In the genomic region with DNA sequence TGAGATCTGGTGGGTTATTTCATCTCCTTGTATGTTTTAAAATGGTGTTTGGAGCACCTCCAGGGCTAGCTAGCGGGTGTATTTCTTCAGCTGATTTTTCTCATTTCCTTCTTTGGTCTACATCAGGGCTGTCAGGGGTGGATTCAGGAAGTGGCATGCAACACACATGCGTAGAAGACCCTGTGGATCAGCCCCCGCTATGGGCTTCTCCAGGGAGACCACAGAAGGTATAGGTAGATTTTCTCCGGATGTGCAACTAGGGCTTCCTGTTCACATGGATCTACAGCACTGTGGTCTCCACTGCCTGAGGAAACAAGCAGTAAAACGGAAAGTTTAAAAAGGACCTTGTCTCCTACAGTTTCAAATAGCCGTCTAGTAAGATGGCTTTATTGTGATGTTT, we compare ENCODE assay signal across 11 cellular contexts. TPM values are rescaled to one million over a fixed set of nuclear protein-coding genes. Genes with fewer than 3 reads are reported as not detected.
DNase-seq lines count a peak whose midpoint lies in the region; ATAC-seq and TF ChIP-seq lines count a peak whose summit lies in the region.
"Had no signal": no experiment of that assay in that cellular context is flagged by ENCODE, and none has a peak within 500 bp of the region (broad histone marks: within the 10 kb centered on the region; RNA-seq: fewer than 3 reads in every experiment).

No MANE protein-coding gene starts in this region.

- DNase-seq in GM12865 (ENCODE audit: low read depth) (peak; percentile 85), spleen (no peak), mesenteric fat pad (ENCODE audit: low spot score) (no peak), occipital lobe (lab: John Stamatoyannopoulos, UW) (no peak), mesothelial cell of epicardium (ENCODE audit: low spot score in 2 of 2, unreplicated experiment in 2 of 2) (no peak)
- DNase-seq in activated CD8-positive, alpha-beta memory T cell treated with anti-CD3 and anti-CD28 coated beads, Interleukin-2, amount 10 ng/mL, durations not matched to agents 7 days and 5 days = peak; percentile 87
- DNase-seq: thyroid gland had no signal

- no peaks in the 10 kb centered on the region for H3K9me3 Mint-ChIP-seq in activated CD8-positive, alpha-beta memory T cell treated with anti-CD3 and anti-CD28 coated beads, Interleukin-2, amount 10 ng/mL, durations not matched to agents 7 days and 5 days (ENCODE audit: low read depth)
- no peaks in the 10 kb centered on the region for H3K9me3 Mint-ChIP-seq in mesothelial cell of epicardium

- H3K27me3 ChIP-seq in spleen (replicated peaks in 1 of 7) = no peaks in the 10 kb centered on the region
- H3K27me3 ChIP-seq: thyroid gland had no signal

- TF ChIP-seq POLR2A in spleen (IDR thresholded peaks at IDR 0.05) = no peak

- TF ChIP-seq CTCF in GM12865 (IDR thresholded peaks at IDR 0.05; ENCODE audit: insufficient read depth, low read depth, low read length, missing control alignments) = no peak
- no peak for TF ChIP-seq CTCF in spleen (IDR thresholded peaks at IDR 0.05 in 8 of 11, conservative IDR thresholded peaks at IDR 0.05 in 3 of 11)
- no peak for TF ChIP-seq CTCF in mesothelial cell of epicardium (IDR thresholded peaks at IDR 0.05; ENCODE audit: unreplicated experiment)

- peaks cover 0 to 91% (median 57%) of the 10 kb centered on the region in 6 donors for H3K36me3 ChIP-seq in spleen

- CTCF ChIA-PET in activated CD8-positive, alpha-beta memory T cell treated with anti-CD3 and anti-CD28 coated beads, Interleukin-2, amount 10 ng/mL, durations not matched to agents 7 days and 5 days (lab: Charles Lee) = interaction anchor here (0.6 to 7.2 kb wide), 21 partner anchors 8 to 313 kb away, joined by 3 to 141 read pairs (median 8); a partner anchor contains a TSS

- H3K27ac ChIP-seq in spleen = peak overlapping the region; percentile 55 to 96 (median 91)

- peak overlapping the region; percentile 54 for H3K4me3 Mint-ChIP-seq in activated CD8-positive, alpha-beta memory T cell treated with anti-CD3 and anti-CD28 coated beads, Interleukin-2, amount 10 ng/mL, durations not matched to agents 7 days and 5 days
- no peak overlapping the region for H3K4me3 Mint-ChIP-seq in mesothelial cell of epicardium

- no peaks in the 10 kb centered on the region for H3K9me3 ChIP-seq in spleen
- H3K9me3 ChIP-seq: thyroid gland had no signal

- intact Hi-C loops in spleen (cut with DNase I; ENCODE audit: low total_unique reads) = loop anchor here (5.0 kb wide), 1 partner anchor 35 kb away; no protein-coding TSS in a partner anchor

- H3K36me3 Mint-ChIP-seq in activated CD8-positive, alpha-beta memory T cell treated with anti-CD3 and anti-CD28 coated beads, Interleukin-2, amount 10 ng/mL, durations not matched to agents 7 days and 5 days = peaks cover 67% of the 10 kb centered on the region
- peaks cover 33% of the 10 kb centered on the region for H3K36me3 Mint-ChIP-seq in mesothelial cell of epicardium

- peaks cover 34 to 69% (median 44%) of the 10 kb centered on the region in 6 donors for H3K4me1 ChIP-seq in spleen

- ATAC-seq in HG03432 (IDR thresholded peaks at IDR 0.05; ENCODE audit: unreplicated experiment) = peak; percentile 36
- ATAC-seq in activated CD8-positive, alpha-beta memory T cell treated with anti-CD3 and anti-CD28 coated beads, Interleukin-2, amount 10 ng/mL, durations not matched to agents 7 days and 5 days = peak; percentile 54
- ATAC-seq in HG03139 (IDR thresholded peaks at IDR 0.05; ENCODE audit: unreplicated experiment) = no peak

- no peaks in the 10 kb centered on the region for H3K27me3 Mint-ChIP-seq in activated CD8-positive, alpha-beta memory T cell treated with anti-CD3 and anti-CD28 coated beads, Interleukin-2, amount 10 ng/mL, durations not matched to agents 7 days and 5 days
- H3K27me3 Mint-ChIP-seq in mesothelial cell of epicardium (ENCODE audit: low read depth) = no peaks in the 10 kb centered on the region

- peak overlapping the region; percentile 93 for H3K27ac Mint-ChIP-seq in activated CD8-positive, alpha-beta memory T cell treated with anti-CD3 and anti-CD28 coated beads, Interleukin-2, amount 10 ng/mL, durations not matched to agents 7 days and 5 days
- H3K27ac Mint-ChIP-seq in mesothelial cell of epicardium = no peak overlapping the region

- WGBS in spleen, 5 donors = 14 to 29% (median 22%) methylated on average over 6 of the region's 6 CpGs

- H3K4me3 ChIP-seq in GM12865 (ENCODE audit: low read depth, low read length) (peak overlapping the region; percentile 13), spleen (peak overlapping the region in 1 of 8 donors; percentile 34)
- H3K4me3 ChIP-seq: thyroid gland had no signal

- peaks cover 45% of the 10 kb centered on the region for H3K4me1 Mint-ChIP-seq in activated CD8-positive, alpha-beta memory T cell treated with anti-CD3 and anti-CD28 coated beads, Interleukin-2, amount 10 ng/mL, durations not matched to agents 7 days and 5 days
- peaks cover 9% of the 10 kb centered on the region for H3K4me1 Mint-ChIP-seq in mesothelial cell of epicardium

RNA-seq across cellular contexts. Expression of a gene that starts 10.4 kb away (rescaled TPM):
- total RNA-seq in activated CD8-positive, alpha-beta memory T cell treated with anti-CD3 and anti-CD28 coated beads, Interleukin-2, amount 10 ng/mL, durations not matched to agents 7 days and 5 days = 10 to 100 TPM; 71.3 to 73.3 TPM
- total RNA-seq in spleen = 10 to 100 TPM; 60.2 to 80.9 (median 70.2) TPM
- polyA plus RNA-seq in spleen = 10 to 100 TPM; 25.2 to 48.2 (median 26.1) TPM
- total RNA-seq in mesenteric fat pad = 59.2 TPM
- 33.5 TPM for total RNA-seq in occipital lobe
- 47.7 to 52.4 TPM (median 52.3 TPM) in 3 replicates for total RNA-seq in mesothelial cell of epicardium

RNA-seq across cellular contexts. Expression of a gene that starts 57.9 kb away (rescaled TPM):
- total RNA-seq in activated CD8-positive, alpha-beta memory T cell treated with anti-CD3 and anti-CD28 coated beads, Interleukin-2, amount 10 ng/mL, durations not matched to agents 7 days and 5 days = under 1 TPM in 1 of 2 experiments, not detected in 1; 0.29 TPM
- total RNA-seq in spleen (10 to 100 TPM; 15.4 to 71.9 (median 58.1) TPM), mesenteric fat pad (19.4 TPM), occipital lobe (50.2 TPM), mesothelial cell of epicardium (259 to 274 TPM (median 266 TPM) in 3 replicates)
- 10 to 100 TPM in 1 of 3 donors, 1 to 10 TPM in 2; 2.8 to 29.5 (median 8.6) TPM for polyA plus RNA-seq in spleen
- total RNA-seq: HT1080 had no signal
- polyA plus RNA-seq: keratinocyte had no signal

Comparison
In these comparisons a context has a peak if more than half of its experiments do, and no peak if none do; other contexts are left out.
1. DNase-seq: peak in GM12865 (single experiment) and activated CD8-positive, alpha-beta memory T cell treated with anti-CD3 and anti-CD28 coated beads, Interleukin-2, amount 10 ng/mL, durations not matched to agents 7 days and 5 days (single experiment); none in spleen (single experiment), mesenteric fat pad (single experiment), occipital lobe (single experiment) and mesothelial cell of epicardium (0 of 2).
2. RNA of a gene that starts 57.9 kb away (total RNA-seq): 259 to 274 TPM in mesothelial cell of epicardium, 15.4 to 71.9 TPM in spleen, 50.2 TPM in occipital lobe (single experiment) and 19.4 TPM in mesenteric fat pad (single experiment); 0.29 TPM in activated CD8-positive, alpha-beta memory T cell treated with anti-CD3 and anti-CD28 coated beads, Interleukin-2, amount 10 ng/mL, durations not matched to agents 7 days and 5 days; every median in the first group is over 10 times any median in the second.